Comparison of ENCODE assay signal across 8 cellular contexts in the genomic region with DNA sequence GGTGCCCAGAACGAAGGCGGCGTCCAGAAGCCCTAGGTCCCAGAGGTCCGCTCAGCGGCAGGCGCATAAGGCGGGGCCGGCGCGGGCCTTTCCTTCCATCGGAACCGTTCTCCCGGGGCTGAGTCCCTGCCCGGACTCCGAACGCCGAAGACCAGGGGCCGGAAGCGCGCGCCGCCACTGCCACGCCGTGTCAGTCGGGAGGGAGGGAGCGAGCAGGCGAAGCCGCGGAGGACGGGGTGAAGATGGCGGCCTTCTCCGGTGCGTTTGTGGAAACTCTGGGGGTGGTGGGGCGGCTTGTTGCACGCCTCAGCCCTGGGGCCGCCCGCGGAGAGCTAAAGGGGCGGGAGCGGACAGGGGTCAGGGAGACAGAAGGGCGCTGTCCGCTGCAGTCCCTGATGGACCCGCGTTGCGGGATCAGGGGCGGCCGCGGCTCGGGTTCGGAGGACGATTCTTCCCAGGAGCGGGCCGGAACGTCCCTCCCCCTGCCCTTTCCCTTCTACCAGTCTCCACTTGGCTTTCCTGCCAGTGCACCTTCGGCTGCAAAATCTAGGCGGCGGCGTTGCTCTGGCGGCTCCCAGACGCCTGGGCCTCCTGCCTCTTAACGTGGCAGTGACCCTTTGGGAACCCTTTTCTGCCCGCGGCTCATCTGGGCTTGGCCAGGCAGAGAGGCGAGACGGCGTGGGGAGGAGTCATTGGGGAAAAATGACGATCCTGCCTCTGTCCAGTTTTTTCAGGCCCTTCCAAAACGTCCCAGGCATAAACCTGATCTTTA. TPM values are rescaled to one million over a fixed set of nuclear protein-coding genes. Genes with fewer than 3 reads are reported as not detected.
DNase-seq lines count a peak whose midpoint lies in the region; ATAC-seq and TF ChIP-seq lines count a peak whose summit lies in the region.

A gene (plus strand): TSS at position 177 of the 772 bp plus-strand sequence. CDS start 66 bp downstream, at position 243.

- no peaks in the 10 kb centered on the region for H3K27me3 Mint-ChIP-seq in activated CD4-positive, alpha-beta T cell treated with anti-CD3 and anti-CD28 coated beads for 36 hours

- POLR2A ChIA-PET in activated CD4-positive, alpha-beta T cell treated with anti-CD3 and anti-CD28 coated beads for 36 hours (lab: Charles Lee), result interaction anchor here (0.5 to 0.7 kb wide), 2 partner anchors 14 to 30 kb away, joined by 3 to 4 read pairs; a partner anchor contains a TSS

- peak within 1 kb of the TSS; percentile 98 for H3K27ac Mint-ChIP-seq in activated CD4-positive, alpha-beta T cell treated with anti-CD3 and anti-CD28 coated beads for 36 hours

- TF ChIP-seq CTCF in AG10803 (conservative IDR thresholded peaks at IDR 0.05; ENCODE audit: low read length) (0 out of 2 replicates have a peak, but pooled peaks have one; percentile 6), choroid plexus epithelial cell (conservative IDR thresholded peaks at IDR 0.05; ENCODE audit: low read depth, low read length) (no peak)

- intact Hi-C loops in activated CD4-positive, alpha-beta T cell treated with anti-CD3 and anti-CD28 coated beads for 36 hours (cut with DNase I, micrococcal nuclease), result loop anchor here (1.0 to 2.0 kb wide), 4 partner anchors 31 to 450 kb away; a partner anchor contains a TSS

- CTCF ChIA-PET in activated CD4-positive, alpha-beta T cell treated with anti-CD3 and anti-CD28 coated beads for 36 hours (lab: Charles Lee), result interaction anchor here (1.1 to 2.1 kb wide), 2 partner anchors 14 to 30 kb away, joined by 3 to 6 read pairs; a partner anchor contains a TSS

- peak; percentile 84 for DNase-seq in AG10803 (ENCODE audit: low read depth)
- peak; percentile 74 to 89 for DNase-seq in NCI-H446 (lab: John Stamatoyannopoulos, UW)
- peak; percentile 92 for DNase-seq in activated CD4-positive, alpha-beta T cell treated with anti-CD3 and anti-CD28 coated beads for 36 hours
- peak; percentile 89 for DNase-seq in choroid plexus epithelial cell (ENCODE audit: low read depth)
- peak; percentile 89 for DNase-seq in kidney tubule cell (ENCODE audit: low spot score)
- peak; percentile 55 to 75 for DNase-seq in stimulated activated CD4-positive, alpha-beta T cell treated with anti-CD3 and anti-CD28 coated beads, Interleukin-1b, Interleukin-23, amount 100 ng/mL, for 1 hour (ENCODE audit: low read depth in 2 of 2)

- peak; percentile 95 for ATAC-seq in GM19025 (IDR thresholded peaks at IDR 0.05; ENCODE audit: low read depth, unreplicated experiment)
- peak; percentile 95 for ATAC-seq in HG03280 (IDR thresholded peaks at IDR 0.05; ENCODE audit: unreplicated experiment)
- ATAC-seq in activated CD4-positive, alpha-beta T cell treated with anti-CD3 and anti-CD28 coated beads for 36 hours, result peak; percentile 94

- no peaks in the 10 kb centered on the region for H3K9me3 Mint-ChIP-seq in activated CD4-positive, alpha-beta T cell treated with anti-CD3 and anti-CD28 coated beads for 36 hours (ENCODE audit: low read depth)

- H3K4me1 Mint-ChIP-seq in activated CD4-positive, alpha-beta T cell treated with anti-CD3 and anti-CD28 coated beads for 36 hours, result peaks cover 36% of the 10 kb centered on the region

- H3K4me3 Mint-ChIP-seq in activated CD4-positive, alpha-beta T cell treated with anti-CD3 and anti-CD28 coated beads for 36 hours, result peak within 1 kb of the TSS; percentile 90

- H3K4me3 ChIP-seq in AG10803 (ENCODE audit: low read length) (peak within 1 kb of the TSS; percentile 73), choroid plexus epithelial cell (ENCODE audit: low read depth, low read length) (peak within 1 kb of the TSS; percentile 82)

- peaks cover 28% of the 10 kb centered on the region for H3K36me3 Mint-ChIP-seq in activated CD4-positive, alpha-beta T cell treated with anti-CD3 and anti-CD28 coated beads for 36 hours (ENCODE audit: low read depth)

RNA-seq across cellular contexts. Expression of the gene that starts here (rescaled TPM):
- total RNA-seq in activated CD4-positive, alpha-beta T cell treated with anti-CD3 and anti-CD28 coated beads for 36 hours, result 10 to 100 TPM; 87.6 to 96.2 TPM

Comparison
In these comparisons a context has a peak if more than half of its experiments do, and no peak if none do; other contexts are left out.
1. Peak in every context shown above with its lines: DNase-seq, ATAC-seq and H3K4me3 ChIP-seq.